In genomic region chr7:139341058-139341775, GRCh38 we compare ENCODE assay signal across 1 cellular context.
TF ChIP-seq lines count a peak whose summit lies in the region.

Gene FMC1, plus strand, starts transcription at chr7:139341337. Its CDS starts 48 bp downstream, at chr7:139341385.

TF ChIP-seq in WTC11, 78 proteins besides CTCF, POLR2A, EP300 and RAD21 (continued from another document):
- TF ChIP-seq ATF2 (CRISPR knock-in tag; IDR thresholded peaks at IDR 0.05; ENCODE audit: borderline replicate concordance, low read depth) (no peak), NR1H2 (CRISPR knock-in tag; IDR thresholded peaks at IDR 0.05) (no peak), TCF7 (CRISPR knock-in tag; IDR thresholded peaks at IDR 0.05; ENCODE audit: low read depth) (no peak), AR (CRISPR knock-in tag; IDR thresholded peaks at IDR 0.05) (peak; percentile 77), ZNF416 (CRISPR knock-in tag; IDR thresholded peaks at IDR 0.05) (peak; percentile 71; the same call in 1 of the 2 replicates)
